Comparison of ENCODE assay signal across 8 cellular contexts in the genomic region with DNA sequence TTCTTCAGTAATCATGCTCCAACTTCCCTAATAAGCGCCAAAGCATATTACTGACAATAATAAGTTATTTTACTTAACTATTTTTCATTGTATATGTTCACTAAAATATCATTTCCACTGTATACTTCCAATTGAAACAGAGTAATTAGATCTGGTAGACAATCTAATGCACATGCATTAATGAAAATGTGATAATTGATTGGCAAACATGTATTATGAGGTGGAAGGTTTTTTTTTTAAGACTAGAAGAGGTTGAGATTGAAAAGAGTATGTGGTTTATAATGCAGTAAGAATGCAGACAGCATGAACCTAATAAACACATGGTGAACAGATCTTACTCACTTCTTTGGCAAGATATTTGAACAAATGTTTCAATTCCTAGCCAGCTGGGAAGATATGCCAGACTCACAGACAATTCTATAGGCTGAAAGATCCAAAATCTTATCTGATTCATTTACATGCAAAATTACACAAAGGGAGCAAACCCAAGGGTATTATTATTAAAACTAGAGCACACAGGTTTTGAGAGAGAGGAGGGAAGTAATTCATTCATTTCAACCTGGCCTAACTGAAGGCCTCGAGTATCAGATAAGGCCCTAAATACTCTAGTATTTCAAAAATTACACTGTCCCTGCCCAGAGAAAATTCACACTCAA. TPM values are rescaled to one million over a fixed set of nuclear protein-coding genes. Genes with fewer than 3 reads are reported as not detected.
DNase-seq lines count a peak whose midpoint lies in the region; FAIRE-seq and TF ChIP-seq lines count a peak whose summit lies in the region.

No MANE protein-coding gene starts in this region.

- peak overlapping the region; percentile 87 for H3K4me3 Mint-ChIP-seq in nephron progenitor cell

- H3K4me1 Mint-ChIP-seq in nephron progenitor cell, result peaks cover 56% of the 10 kb centered on the region

- H3K36me3 Mint-ChIP-seq in nephron progenitor cell (ENCODE audit: low read depth), result no peaks in the 10 kb centered on the region

- peak overlapping the region; percentile 88 for H3K27ac Mint-ChIP-seq in nephron progenitor cell

- H3K27me3 Mint-ChIP-seq in nephron progenitor cell (ENCODE audit: low read depth, poor library complexity), result peaks cover 9% of the 10 kb centered on the region

- H3K9me3 ChIP-seq in BE2C, result no peaks in the 10 kb centered on the region
- H3K9me3 ChIP-seq in HUES64 (ENCODE audit: insufficient read depth, low read depth, low read length), result no peaks in the 10 kb centered on the region

- no peaks in the 10 kb centered on the region for H3K27me3 ChIP-seq in BE2C
- peaks cover 15% of the 10 kb centered on the region for H3K27me3 ChIP-seq in HUES64 (ENCODE audit: insufficient read depth, low read length)

- DNase-seq in BE2C (no peak), dermis blood vessel endothelial cell (peak; percentile 5), nephron progenitor cell (no peak), nucleus accumbens (lab: John Stamatoyannopoulos, UW) (no peak), GM10266 (ENCODE audit: extremely low spot score) (no peak), DMS153 (lab: John Stamatoyannopoulos, UW) (no peak), HTR-8/SVneo (ENCODE audit: insufficient read length, low spot score) (no peak)

- TF ChIP-seq CTCF in BE2C (IDR thresholded peaks at IDR 0.05; ENCODE audit: low read depth, low read length), result no peak
- no peak for TF ChIP-seq CTCF in nephron progenitor cell (IDR thresholded peaks at IDR 0.05)
- TF ChIP-seq CTCF in GM10266 (IDR thresholded peaks at IDR 0.05; ENCODE audit: control insufficient read depth, insufficient read depth, low read depth, missing control alignments), result no peak

- H3K27ac ChIP-seq in HUES64 (ENCODE audit: low read depth, low read length), result peak overlapping the region; percentile 66; the same call in 1 of the 2 replicates

- WGBS in HUES64, result no CpG with 5 or more reads among the region's 2 CpGs

- FAIRE-seq in HTR-8/SVneo (lab: Jason Lieb, UNC), result no peak

- H3K4me3 ChIP-seq in BE2C (ENCODE audit: low read depth, low read length), result peak overlapping the region; percentile 77
- H3K4me3 ChIP-seq in HUES64 (ENCODE audit: low read length), result peak overlapping the region; percentile 96

- H3K4me1 ChIP-seq in BE2C (no peaks in the 10 kb centered on the region; the same call in 1 of the 2 replicates), HUES64 (ENCODE audit: insufficient read depth, low read length) (peaks cover 30% of the 10 kb centered on the region)

- H3K9ac ChIP-seq in HUES64 (ENCODE audit: low read depth, low read length), result no peak overlapping the region; the same call in 1 of the 2 replicates

- H3K9me3 Mint-ChIP-seq in nephron progenitor cell, result no peaks in the 10 kb centered on the region

- no peaks in the 10 kb centered on the region for H3K36me3 ChIP-seq in BE2C
- no peaks in the 10 kb centered on the region for H3K36me3 ChIP-seq in HUES64 (ENCODE audit: insufficient read depth, low read length)

RNA-seq across cellular contexts. Expression of a gene that starts 2.8 kb away (rescaled TPM):
- polyA plus RNA-seq in BE2C (2012; ENCODE audit: insufficient read depth, insufficient read length, low read depth), result 27.3 TPM
- 102 TPM for polyA plus RNA-seq in HUES64 (2013, experiment 1 of 2)
- 106 TPM for polyA plus RNA-seq in HUES64 (2013, experiment 2 of 2)
- total RNA-seq in dermis blood vessel endothelial cell, result 171 and 364 TPM in 2 replicates

RNA-seq across cellular contexts. Expression of a gene that starts 43.1 kb away (rescaled TPM):
- 1.0 TPM for polyA plus RNA-seq in BE2C (2012; ENCODE audit: insufficient read depth, insufficient read length, low read depth)
- polyA plus RNA-seq in HUES64 (2013, experiment 1 of 2), result 0.55 TPM
- 0.70 TPM for polyA plus RNA-seq in HUES64 (2013, experiment 2 of 2)
- 2.6 and 4.4 TPM in 2 replicates for total RNA-seq in dermis blood vessel endothelial cell
